Comparison of ENCODE assay signal across 9 cellular contexts in the genomic region with DNA sequence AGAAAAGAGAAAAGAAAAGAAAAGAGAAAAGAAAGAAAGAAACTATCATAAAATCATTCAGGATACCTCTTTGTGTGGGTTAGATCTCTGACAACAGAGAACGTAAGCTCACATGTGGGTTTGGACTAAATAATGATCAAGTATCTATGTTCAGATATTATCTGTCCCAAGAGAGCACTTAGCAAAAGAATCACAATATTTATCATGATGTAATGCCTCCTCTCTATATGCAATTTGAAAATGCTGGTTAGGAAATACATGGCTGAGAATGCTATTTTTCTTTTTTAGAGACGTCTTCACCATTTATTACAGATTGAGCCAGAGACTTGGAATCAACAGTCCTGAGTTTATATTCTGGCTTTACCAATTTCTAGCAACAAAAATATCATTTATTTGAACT.
"Had no signal": no experiment of that assay in that cellular context is flagged by ENCODE, and none has a peak within 500 bp of the region (broad histone marks: within the 10 kb centered on the region; RNA-seq: fewer than 3 reads in every experiment).

No MANE protein-coding gene starts in this region.

- H2AFZ ChIP-seq: GM23248, GM23338 had no signal

- H3K9me3 ChIP-seq: HAP-1 had no signal

- H3K9ac ChIP-seq: GM23248 had no signal

- H3K36me3 ChIP-seq: HAP-1 had no signal

- ATAC-seq: GM23338, HCT116 had no signal

- H3K4me2 ChIP-seq: GM23338 had no signal

- H3K27ac ChIP-seq: GM23248 had no signal

- H3K4me1 ChIP-seq: HAP-1 had no signal

- DNase-seq: GM23248, GOT3, H7, H9, HCEC 1CT, HFFc6 had no signal

- H3K4me3 ChIP-seq: GM23248, GM23338, HAP-1 had no signal
